ENCODE assay signal across 16 cellular contexts in the genomic region with DNA sequence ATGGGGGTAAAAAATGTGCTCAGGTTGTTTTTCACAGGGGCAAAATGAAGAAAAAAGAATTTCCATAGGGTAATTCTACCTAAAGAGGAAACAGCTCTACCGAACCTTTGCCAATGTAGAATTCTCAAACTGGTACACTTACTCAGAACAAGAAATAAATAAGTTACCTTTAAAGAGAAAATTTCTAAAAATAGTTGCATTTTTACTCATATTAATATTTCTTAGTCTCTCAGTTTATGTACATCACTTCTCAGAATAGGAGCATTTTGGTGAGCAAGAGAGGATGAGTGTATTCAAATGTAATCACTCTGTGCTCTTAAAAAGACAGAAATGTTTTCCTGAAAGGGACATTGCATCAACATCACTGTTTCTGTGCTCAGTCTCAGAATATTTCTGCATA.
A peak's percentile ranks its signal among the peaks of the same experiment; 100 is the strongest.
DNase-seq lines count a peak whose midpoint lies in the region; ATAC-seq and TF ChIP-seq lines count a peak whose summit lies in the region.
"Had no signal": no experiment of that assay in that cellular context is flagged by ENCODE, and none has a peak within 500 bp of the region (broad histone marks: within the 10 kb centered on the region; RNA-seq: fewer than 3 reads in every experiment).

No MANE protein-coding gene starts in this region.

- CTCF ChIA-PET in CD4-positive, alpha-beta T cell (lab: Charles Lee): no interaction called here

- intact Hi-C loops in CD4-positive, alpha-beta T cell (cut with DNase I, micrococcal nuclease): no loop called here

- POLR2A ChIA-PET in CD4-positive, alpha-beta T cell (lab: Charles Lee): no interaction called here

- DNase-seq in inferior parietal cortex (ENCODE audit: extremely low spot score) (no peak), GM19238 (ENCODE audit: insufficient read length, low spot score) (no peak), MG63 (no peak)
- DNase-seq in CD4-positive, alpha-beta T cell: no peak
- DNase-seq: activated CD4-positive, alpha-beta T cell treated with anti-CD3 and anti-CD28 coated beads for 36 hours; activated T-cell treated with anti-CD3 and anti-CD28 coated beads for 4 hours; cerebellar nuclear complex; kidney glomerular epithelial cell; NCI-H1436; NCI-H510A treated with DMSO at 0.1 percent for 48 hours had no signal

- no peaks in the 10 kb centered on the region for H3K36me3 ChIP-seq in MG63

- H3K27ac Mint-ChIP-seq in CD4-positive, alpha-beta T cell: no peak overlapping the region
- H3K27ac Mint-ChIP-seq: T-helper 1 cell treated with Interleukin-12 subunit alpha and Interleukin-12 subunit beta and Interleukin-4 antibody, amounts not matched to agents 30 μg/mL and 1 μg/mL, for 36 hours had no signal

- H3K4me3 Mint-ChIP-seq in CD4-positive, alpha-beta T cell: no peak overlapping the region
- H3K4me3 Mint-ChIP-seq: activated CD4-positive, alpha-beta T cell treated with anti-CD3 and anti-CD28 coated beads for 36 hours; T-helper 1 cell treated with Interleukin-12 subunit alpha and Interleukin-12 subunit beta and Interleukin-4 antibody, amounts not matched to agents 30 μg/mL and 1 μg/mL, for 36 hours had no signal

- H3K27me3 Mint-ChIP-seq in CD4-positive, alpha-beta T cell: no peaks in the 10 kb centered on the region
- H3K27me3 Mint-ChIP-seq: activated CD4-positive, alpha-beta T cell treated with anti-CD3 and anti-CD28 coated beads for 36 hours had no signal

- ATAC-seq in GM18498 (IDR thresholded peaks at IDR 0.05; ENCODE audit: unreplicated experiment): peak; percentile 56
- ATAC-seq in GM19397 (IDR thresholded peaks at IDR 0.05; ENCODE audit: unreplicated experiment): peak; percentile 64
- peak; percentile 79 for ATAC-seq in HG02759 (IDR thresholded peaks at IDR 0.05; ENCODE audit: unreplicated experiment)
- peak; percentile 76 for ATAC-seq in HG03196 (IDR thresholded peaks at IDR 0.05; ENCODE audit: unreplicated experiment)
- ATAC-seq in CD4-positive, alpha-beta T cell (ENCODE audit: poor library complexity): no peak
- ATAC-seq: activated CD4-positive, alpha-beta T cell treated with anti-CD3 and anti-CD28 coated beads for 36 hours; K562 had no signal

- TF ChIP-seq CTCF in CD4-positive, alpha-beta T cell (IDR thresholded peaks at IDR 0.05): no peak

- no peak overlapping the region for H3K27ac ChIP-seq in CD4-positive, alpha-beta T cell (ENCODE audit: low read depth, low read length)

- H3K4me1 Mint-ChIP-seq in CD4-positive, alpha-beta T cell (ENCODE audit: low read depth): no peaks in the 10 kb centered on the region
- H3K4me1 Mint-ChIP-seq: activated CD4-positive, alpha-beta T cell treated with anti-CD3 and anti-CD28 coated beads for 36 hours had no signal

- no peaks in the 10 kb centered on the region for H3K9me3 ChIP-seq in MG63
- H3K9me3 ChIP-seq in CD4-positive, alpha-beta T cell (ENCODE audit: control insufficient read depth, low read length): no peaks in the 10 kb centered on the region

- no peaks in the 10 kb centered on the region for H3K36me3 Mint-ChIP-seq in CD4-positive, alpha-beta T cell (ENCODE audit: low read depth)

- H3K9me3 Mint-ChIP-seq in CD4-positive, alpha-beta T cell: no peaks in the 10 kb centered on the region

- no peak overlapping the region for H3K4me3 ChIP-seq in MG63
- H3K4me3 ChIP-seq: K562 had no signal

- H3K27me3 ChIP-seq in MG63: no peaks in the 10 kb centered on the region
- H3K27me3 ChIP-seq in CD4-positive, alpha-beta T cell (ENCODE audit: control insufficient read depth, insufficient read depth, low read length): no peaks in the 10 kb centered on the region
